15 cellular contexts compared by ENCODE assay signal in the genomic region with DNA sequence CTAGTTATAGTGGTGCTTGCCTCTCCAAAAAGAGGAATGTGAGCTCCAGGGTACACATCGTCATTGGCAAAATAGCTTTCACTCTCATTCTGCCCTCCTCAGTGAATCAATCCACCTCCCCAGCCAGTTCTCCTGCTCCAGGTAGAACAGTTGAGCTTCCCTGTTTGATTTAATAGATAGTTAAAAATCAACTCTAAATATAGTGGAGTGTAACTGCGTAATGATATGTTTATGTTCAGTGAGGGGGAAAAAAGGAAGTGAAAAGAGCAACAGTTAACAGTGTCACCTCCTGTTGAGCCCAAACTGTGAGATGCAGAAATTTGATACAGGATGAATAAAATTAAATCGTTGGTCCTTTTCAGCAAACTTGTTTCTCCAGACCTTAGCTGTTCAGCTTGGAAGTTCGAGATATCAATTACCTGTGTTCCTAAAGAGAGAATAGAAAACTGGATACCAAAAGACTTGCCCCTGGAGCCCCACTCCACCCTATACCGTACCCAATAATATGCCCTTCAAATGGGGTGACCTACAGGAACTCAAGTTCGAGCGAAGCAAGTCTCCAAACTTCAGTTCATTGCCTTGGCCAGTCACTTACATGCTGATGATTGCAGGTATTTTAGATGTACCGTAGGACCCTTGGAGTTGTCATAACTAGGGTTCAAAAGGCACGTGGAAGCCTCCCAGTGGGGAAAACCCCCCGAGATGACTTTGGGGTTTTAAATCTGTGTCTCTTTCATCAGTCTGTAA.
DNase-seq lines count a peak whose midpoint lies in the region; ATAC-seq, FAIRE-seq and TF ChIP-seq lines count a peak whose summit lies in the region.
"Had no signal": no experiment of that assay in that cellular context is flagged by ENCODE, and none has a peak within 500 bp of the region (broad histone marks: within the 10 kb centered on the region; RNA-seq: fewer than 3 reads in every experiment).

No MANE protein-coding gene starts in this region.

- peaks cover 14% of the 10 kb centered on the region for H3K9me3 Mint-ChIP-seq in WTC11
- H3K9me3 Mint-ChIP-seq in activated CD4-positive, alpha-beta memory T cell treated with anti-CD3 and anti-CD28 coated beads, Interleukin-2, amount 10 ng/mL, durations not matched to agents 7 days and 5 days: peaks cover 8% of the 10 kb centered on the region

- H3K4me2 ChIP-seq in DOHH2 (ENCODE audit: low read length): peak overlapping the region; percentile 62
- H3K4me2 ChIP-seq in OCI-LY1 (ENCODE audit: low read length): peak overlapping the region; percentile 28

- no peaks in the 10 kb centered on the region for H3K27me3 ChIP-seq in DOHH2 (ENCODE audit: control insufficient read depth, low read length)
- H3K27me3 ChIP-seq in OCI-LY1 (ENCODE audit: insufficient read depth, low read length): no peaks in the 10 kb centered on the region
- H3K27me3 ChIP-seq: ovary had no signal

- peaks cover 6% of the 10 kb centered on the region; the same call in 1 of the 2 replicates for H3F3A ChIP-seq in DOHH2 (ENCODE audit: control insufficient read depth, insufficient read depth)
- no peaks in the 10 kb centered on the region for H3F3A ChIP-seq in OCI-LY1 (ENCODE audit: insufficient read depth, low read length)

- H3K36me3 Mint-ChIP-seq in WTC11: no peaks in the 10 kb centered on the region
- H3K36me3 Mint-ChIP-seq in activated CD4-positive, alpha-beta memory T cell treated with anti-CD3 and anti-CD28 coated beads, Interleukin-2, amount 10 ng/mL, durations not matched to agents 7 days and 5 days (ENCODE audit: low read depth): no peaks in the 10 kb centered on the region

- POLR2A ChIA-PET in WTC11 (lab: Charles Lee): no interaction called here
- POLR2A ChIA-PET in activated CD4-positive, alpha-beta memory T cell treated with anti-CD3 and anti-CD28 coated beads, Interleukin-2, amount 10 ng/mL, durations not matched to agents 7 days and 5 days (lab: Charles Lee): no interaction called here

- H3K27me3 Mint-ChIP-seq in WTC11 (ENCODE audit: low read depth): no peaks in the 10 kb centered on the region
- no peaks in the 10 kb centered on the region for H3K27me3 Mint-ChIP-seq in activated CD4-positive, alpha-beta memory T cell treated with anti-CD3 and anti-CD28 coated beads, Interleukin-2, amount 10 ng/mL, durations not matched to agents 7 days and 5 days

- H3K9me3 ChIP-seq in DOHH2 (ENCODE audit: control insufficient read depth, insufficient read depth, low read length): peaks cover 44% of the 10 kb centered on the region
- H3K9me3 ChIP-seq in OCI-LY1 (ENCODE audit: low read length): no peaks in the 10 kb centered on the region
- H3K9me3 ChIP-seq: lower lobe of right lung, ovary had no signal

- H3K79me2 ChIP-seq in DOHH2 (ENCODE audit: control insufficient read depth, low read length) (no peaks in the 10 kb centered on the region), OCI-LY1 (ENCODE audit: insufficient read depth, low read length) (no peaks in the 10 kb centered on the region)

- DNase-seq in WTC11 (ENCODE audit: low spot score): no peak
- DNase-seq in activated naive CD4-positive, alpha-beta T cell (lab: John Stamatoyannopoulos, UW): no peak
- no peak for DNase-seq in frontal cortex (ENCODE audit: low spot score in 2 of 2)
- no peak for DNase-seq in activated CD4-positive, alpha-beta memory T cell treated with anti-CD3 and anti-CD28 coated beads, Interleukin-2, amount 10 ng/mL, durations not matched to agents 7 days and 5 days
- DNase-seq: GF-D8; lower lobe of right lung; NCI-H187 treated with DMSO at 0.1 percent for 48 hours; ovary; stimulated activated CD4-positive, alpha-beta T cell treated with anti-CD3 and anti-CD28 coated beads, Interleukin-12 subunit alpha, Interleukin-12 subunit beta, amount 100 ng/mL, for 4 hours had no signal

- H3K4me3 Mint-ChIP-seq in WTC11: no peak overlapping the region
- H3K4me3 Mint-ChIP-seq in activated CD4-positive, alpha-beta memory T cell treated with anti-CD3 and anti-CD28 coated beads, Interleukin-2, amount 10 ng/mL, durations not matched to agents 7 days and 5 days: no peak overlapping the region

- H4K20me1 ChIP-seq in DOHH2 (ENCODE audit: control insufficient read depth, insufficient read depth, low read depth, low read length) (no peaks in the 10 kb centered on the region), OCI-LY1 (ENCODE audit: insufficient read depth, low read length) (no peaks in the 10 kb centered on the region)

- peak overlapping the region; percentile 51 for H3K4me3 ChIP-seq in DOHH2 (ENCODE audit: low read length)
- no peak overlapping the region for H3K4me3 ChIP-seq in OCI-LY1 (ENCODE audit: low read depth, low read length, poor library complexity, severe bottlenecking)
- H3K4me3 ChIP-seq: lower lobe of right lung, ovary had no signal

- peaks cover 30% of the 10 kb centered on the region for H3K36me3 ChIP-seq in DOHH2 (ENCODE audit: control insufficient read depth, low read length)
- H3K36me3 ChIP-seq in OCI-LY1 (ENCODE audit: insufficient read depth, low read length): no peaks in the 10 kb centered on the region
- H3K36me3 ChIP-seq: lower lobe of right lung, ovary had no signal

- H2AFZ ChIP-seq in OCI-LY1 (ENCODE audit: low read length): peak overlapping the region; percentile 64; the same call in 1 of the 2 replicates

- no peak for FAIRE-seq in frontal cortex (lab: Jason Lieb, UNC)
- FAIRE-seq: urothelium cell line had no signal

- TF ChIP-seq CTCF in DOHH2 (IDR thresholded peaks at IDR 0.05; ENCODE audit: low read depth, low read length, poor library complexity, severe bottlenecking) (no peak), OCI-LY1 (IDR thresholded peaks at IDR 0.05; ENCODE audit: low read length) (no peak), WTC11 (IDR thresholded peaks at IDR 0.05) (no peak)

- peaks cover under 1% of the 10 kb centered on the region; the same call in 1 of the 2 replicates for H3K4me1 Mint-ChIP-seq in WTC11
- H3K4me1 Mint-ChIP-seq in activated CD4-positive, alpha-beta memory T cell treated with anti-CD3 and anti-CD28 coated beads, Interleukin-2, amount 10 ng/mL, durations not matched to agents 7 days and 5 days: peaks cover 8% of the 10 kb centered on the region

- no peak overlapping the region for H3K9ac ChIP-seq in OCI-LY1 (ENCODE audit: low read length)

- H3K4me1 ChIP-seq in DOHH2 (ENCODE audit: control insufficient read depth, low read length) (peaks cover 73% of the 10 kb centered on the region), OCI-LY1 (ENCODE audit: insufficient read depth, low read length, severe bottlenecking) (peaks cover 18% of the 10 kb centered on the region)
- H3K4me1 ChIP-seq: lower lobe of right lung had no signal

- H3K27ac ChIP-seq in DOHH2 (ENCODE audit: low read depth, low read length) (peak overlapping the region; percentile 90), OCI-LY1 (ENCODE audit: low read depth, low read length, poor library complexity, severe bottlenecking) (peak overlapping the region; percentile 27)
- H3K27ac ChIP-seq: lower lobe of right lung, ovary had no signal

- H3K27ac Mint-ChIP-seq in WTC11: no peak overlapping the region
- no peak overlapping the region for H3K27ac Mint-ChIP-seq in activated CD4-positive, alpha-beta memory T cell treated with anti-CD3 and anti-CD28 coated beads, Interleukin-2, amount 10 ng/mL, durations not matched to agents 7 days and 5 days
- H3K27ac Mint-ChIP-seq: activated T-helper 2 cell treated with anti-CD3 and anti-CD28 coated beads, Interferon-gamma antibody, Interleukin-2, Interleukin-4, amounts not matched to agents 10 μg/mL and 5 μg/mL and 100 μg/mL, durations not matched to agents 14 hours and 24 hours and 36 hours had no signal

- H3K9me2 ChIP-seq in DOHH2 (replicated peaks; ENCODE audit: control insufficient read depth, low read length) (no peaks in the 10 kb centered on the region), OCI-LY1 (ENCODE audit: low read depth, low read length) (no peaks in the 10 kb centered on the region)

- CTCF ChIA-PET in WTC11 (lab: Charles Lee): no interaction called here
- CTCF ChIA-PET in activated CD4-positive, alpha-beta memory T cell treated with anti-CD3 and anti-CD28 coated beads, Interleukin-2, amount 10 ng/mL, durations not matched to agents 7 days and 5 days (lab: Charles Lee): no interaction called here

- ATAC-seq in GM19463 (IDR thresholded peaks at IDR 0.05; ENCODE audit: unreplicated experiment) (peak; percentile 58), HG03571 (IDR thresholded peaks at IDR 0.05; ENCODE audit: unreplicated experiment) (peak; percentile 79), WTC11 (no peak)
- ATAC-seq: lower lobe of right lung had no signal

TF ChIP-seq in WTC11, 78 proteins besides CTCF, POLR2A, EP300 and RAD21 (continues in another document):
- TF ChIP-seq EMX1 (CRISPR knock-in tag; IDR thresholded peaks at IDR 0.05): no peak
- no peak for TF ChIP-seq MXD4 (CRISPR knock-in tag; IDR thresholded peaks at IDR 0.05; ENCODE audit: borderline replicate concordance)
- TF ChIP-seq, protein P1, sequence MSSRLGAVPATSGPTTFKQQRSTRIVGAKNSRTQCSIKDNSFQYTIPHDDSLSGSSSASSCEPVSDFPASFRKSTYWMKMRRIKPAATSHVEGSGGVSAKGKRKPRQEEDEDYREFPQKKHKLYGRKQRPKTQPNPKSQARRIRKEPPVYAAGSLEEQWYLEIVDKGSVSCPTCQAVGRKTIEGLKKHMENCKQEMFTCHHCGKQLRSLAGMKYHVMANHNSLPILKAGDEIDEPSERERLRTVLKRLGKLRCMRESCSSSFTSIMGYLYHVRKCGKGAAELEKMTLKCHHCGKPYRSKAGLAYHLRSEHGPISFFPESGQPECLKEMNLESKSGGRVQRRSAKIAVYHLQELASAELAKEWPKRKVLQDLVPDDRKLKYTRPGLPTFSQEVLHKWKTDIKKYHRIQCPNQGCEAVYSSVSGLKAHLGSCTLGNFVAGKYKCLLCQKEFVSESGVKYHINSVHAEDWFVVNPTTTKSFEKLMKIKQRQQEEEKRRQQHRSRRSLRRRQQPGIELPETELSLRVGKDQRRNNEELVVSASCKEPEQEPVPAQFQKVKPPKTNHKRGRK (CRISPR knock-in tag; IDR thresholded peaks at IDR 0.05; ENCODE audit: borderline replicate concordance): no peak
- TF ChIP-seq OVOL2 (CRISPR knock-in tag; IDR thresholded peaks at IDR 0.05; ENCODE audit: borderline replicate concordance): no peak
- TF ChIP-seq ZNF263 (CRISPR knock-in tag; IDR thresholded peaks at IDR 0.05; ENCODE audit: low read depth): no peak
- TF ChIP-seq GABPB1 (CRISPR knock-in tag; IDR thresholded peaks at IDR 0.05): no peak
- no peak for TF ChIP-seq ZNF138 (CRISPR knock-in tag; conservative IDR thresholded peaks at IDR 0.05)
- no peak for TF ChIP-seq KAT7 (CRISPR knock-in tag; IDR thresholded peaks at IDR 0.05; ENCODE audit: borderline replicate concordance)
- no peak for TF ChIP-seq GRHL2 (CRISPR knock-in tag; IDR thresholded peaks at IDR 0.05; ENCODE audit: insufficient replicate concordance, severe bottlenecking)
- TF ChIP-seq ELF4 (CRISPR knock-in tag; IDR thresholded peaks at IDR 0.05; ENCODE audit: low read depth): no peak
- TF ChIP-seq GTF2I (CRISPR knock-in tag; conservative IDR thresholded peaks at IDR 0.05): no peak
- TF ChIP-seq FOXJ3 (CRISPR knock-in tag; IDR thresholded peaks at IDR 0.05; ENCODE audit: borderline replicate concordance): no peak
- no peak for TF ChIP-seq RORB (CRISPR knock-in tag; IDR thresholded peaks at IDR 0.05)
- no peak for TF ChIP-seq CREB1 (CRISPR knock-in tag; IDR thresholded peaks at IDR 0.05)
- TF ChIP-seq TEAD4 (CRISPR knock-in tag; IDR thresholded peaks at IDR 0.05): no peak
